In the genomic region with DNA sequence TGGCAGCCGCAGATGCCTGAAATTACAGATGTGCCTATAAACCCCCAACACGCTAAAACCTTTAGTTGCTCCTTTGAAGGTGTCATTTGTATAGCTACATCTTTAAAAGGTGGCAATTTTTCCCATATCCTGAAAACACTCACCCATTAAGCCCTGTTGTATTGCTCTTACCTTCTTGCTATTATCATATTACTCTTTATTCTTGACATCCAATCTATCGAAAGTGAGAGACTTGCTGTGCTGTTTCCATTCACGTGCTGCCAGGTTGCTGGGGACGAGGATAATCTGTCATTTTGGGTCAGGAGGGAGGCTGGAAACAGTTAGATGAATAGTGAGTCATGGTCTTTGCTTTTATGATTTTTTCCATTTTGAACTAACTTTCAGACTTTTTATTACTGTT, we compare ENCODE assay signal across 28 cellular contexts.
"Had no signal": no experiment of that assay in that cellular context is flagged by ENCODE, and none has a peak within 500 bp of the region (broad histone marks: within the 10 kb centered on the region; RNA-seq: fewer than 3 reads in every experiment).

No MANE protein-coding gene starts in this region.

- H3K27ac Mint-ChIP-seq: stimulated activated effector memory CD8-positive, alpha-beta T cell treated with anti-CD3 and anti-CD28 coated beads, Interleukin-12 subunit alpha, Interleukin-12 subunit beta, amount 100 ng/mL, for 72 hours; stimulated activated memory B cell treated with anti-CD40 and anti-IgM and Interleukin-4, amounts not matched to agents 10 μg/mL and 1 μg/mL and 100 μg/mL, for 72 hours; stimulated activated naive B cell treated with anti-CD40 and anti-IgM and Interleukin-4, amounts not matched to agents 10 μg/mL and 1 μg/mL and 100 μg/mL, for 72 hours; stimulated activated naive CD8-positive, alpha-beta T cell treated with anti-CD3 and anti-CD28 coated beads, Interleukin-15, amount 100 ng/mL, for 72 hours; stimulated activated naive CD8-positive, alpha-beta T cell treated with anti-CD3 and anti-CD28 coated beads, Interleukin-15, Interleukin-2, amounts not matched to agents 100 ng/mL and 50 ng/mL, for 24 hours; type B pancreatic cell had no signal

- H3K27me3 Mint-ChIP-seq: stimulated activated naive CD8-positive, alpha-beta T cell treated with anti-CD3 and anti-CD28 coated beads, Interleukin-15, amount 100 ng/mL, for 72 hours; stimulated activated naive CD8-positive, alpha-beta T cell treated with anti-CD3 and anti-CD28 coated beads, Interleukin-15, Interleukin-2, amounts not matched to agents 100 ng/mL and 50 ng/mL, for 24 hours had no signal

- H3K36me3 Mint-ChIP-seq: stimulated activated effector memory CD8-positive, alpha-beta T cell treated with anti-CD3 and anti-CD28 coated beads, Interleukin-12 subunit alpha, Interleukin-12 subunit beta, amount 100 ng/mL, for 72 hours; stimulated activated memory B cell treated with anti-CD40 and anti-IgM and Interleukin-4, amounts not matched to agents 10 μg/mL and 1 μg/mL and 100 μg/mL, for 72 hours; stimulated activated naive B cell treated with anti-CD40 and anti-IgM and Interleukin-4, amounts not matched to agents 10 μg/mL and 1 μg/mL and 100 μg/mL, for 72 hours; type B pancreatic cell had no signal

- H3K27ac ChIP-seq: stomach, suprapubic skin, testis, thoracic aorta, thyroid gland, tibial artery, tibial nerve, transverse colon, upper lobe of left lung, upper lobe of right lung, uterus, vagina had no signal

- H3K9me3 ChIP-seq: stomach, suprapubic skin, testis, thoracic aorta, thyroid gland, tibial artery, tibial nerve, transverse colon, upper lobe of left lung, upper lobe of right lung, uterus, vagina had no signal

- H3K4me3 Mint-ChIP-seq: stimulated activated effector memory CD8-positive, alpha-beta T cell treated with anti-CD3 and anti-CD28 coated beads, Interleukin-12 subunit alpha, Interleukin-12 subunit beta, amount 100 ng/mL, for 72 hours; stimulated activated memory B cell treated with anti-CD40 and anti-IgM and Interleukin-4, amounts not matched to agents 10 μg/mL and 1 μg/mL and 100 μg/mL, for 72 hours; stimulated activated naive B cell treated with anti-CD40 and anti-IgM and Interleukin-4, amounts not matched to agents 10 μg/mL and 1 μg/mL and 100 μg/mL, for 72 hours; stimulated activated naive CD8-positive, alpha-beta T cell treated with anti-CD3 and anti-CD28 coated beads, Interleukin-15, amount 100 ng/mL, for 72 hours; stimulated activated naive CD8-positive, alpha-beta T cell treated with anti-CD3 and anti-CD28 coated beads, Interleukin-15, Interleukin-2, amounts not matched to agents 100 ng/mL and 50 ng/mL, for 24 hours; type B pancreatic cell had no signal

- H3K9me3 Mint-ChIP-seq: stimulated activated memory B cell treated with anti-CD40 and anti-IgM and Interleukin-4, amounts not matched to agents 10 μg/mL and 1 μg/mL and 100 μg/mL, for 72 hours; stimulated activated naive B cell treated with anti-CD40 and anti-IgM and Interleukin-4, amounts not matched to agents 10 μg/mL and 1 μg/mL and 100 μg/mL, for 72 hours; stimulated activated naive CD8-positive, alpha-beta T cell treated with anti-CD3 and anti-CD28 coated beads, Interleukin-15, Interleukin-2, amounts not matched to agents 100 ng/mL and 50 ng/mL, for 24 hours; type B pancreatic cell had no signal

- DNase-seq: stimulated activated CD4-positive, alpha-beta T cell treated with anti-CD3 and anti-CD28 coated beads, Interleukin-2, amount 100 ng/mL, for 48 hours; stimulated activated CD4-positive, alpha-beta T cell treated with anti-CD3 and anti-CD28 coated beads, Interleukin-4, amount 100 ng/mL, for 1 hour; stimulated activated CD4-positive, alpha-beta T cell treated with anti-CD3 and anti-CD28 coated beads, Interleukin-4, amount 100 ng/mL, for 24 hours; stimulated activated CD4-positive, alpha-beta T cell treated with anti-CD3 and anti-CD28 coated beads, Interleukin-4, amount 100 ng/mL, for 4 hours; stimulated activated CD8-positive, alpha-beta memory T cell treated with anti-CD3 and anti-CD28 coated beads, Interleukin-4, amount 100 ng/mL, for 48 hours; stimulated activated naive B cell treated with anti-CD40 and anti-IgM and Interleukin-4, amounts not matched to agents 10 μg/mL and 1 μg/mL and 100 μg/mL, for 72 hours; stimulated activated naive CD4-positive, alpha-beta T cell; stimulated activated naive CD4-positive, alpha-beta T cell treated with Interleukin-2 at 50 U/mL for 16 hours; stimulated activated naive CD8-positive, alpha-beta T cell treated with anti-CD3 and anti-CD28 coated beads, Interleukin-15, amount 100 ng/mL, for 72 hours; stimulated activated naive CD8-positive, alpha-beta T cell treated with anti-CD3 and anti-CD28 coated beads, Interleukin-15, Interleukin-2, amounts not matched to agents 100 U/mL and 50 U/mL, for 24 hours; stomach; substantia nigra; testis; thyroid gland; tibial artery; transverse colon; trophoblast cell; upper lobe of left lung; upper lobe of right lung; uterus had no signal

- H3K4me1 Mint-ChIP-seq: stimulated activated effector memory CD8-positive, alpha-beta T cell treated with anti-CD3 and anti-CD28 coated beads, Interleukin-12 subunit alpha, Interleukin-12 subunit beta, amount 100 ng/mL, for 72 hours; stimulated activated memory B cell treated with anti-CD40 and anti-IgM and Interleukin-4, amounts not matched to agents 10 μg/mL and 1 μg/mL and 100 μg/mL, for 72 hours; stimulated activated naive B cell treated with anti-CD40 and anti-IgM and Interleukin-4, amounts not matched to agents 10 μg/mL and 1 μg/mL and 100 μg/mL, for 72 hours; stimulated activated naive CD8-positive, alpha-beta T cell treated with anti-CD3 and anti-CD28 coated beads, Interleukin-15, amount 100 ng/mL, for 72 hours had no signal

- ATAC-seq: stimulated activated effector memory CD8-positive, alpha-beta T cell treated with anti-CD3 and anti-CD28 coated beads, Interleukin-12 subunit alpha, Interleukin-12 subunit beta, amount 100 ng/mL, for 72 hours; stimulated activated memory B cell treated with anti-CD40 and anti-IgM and Interleukin-4, amounts not matched to agents 10 μg/mL and 1 μg/mL and 100 μg/mL, for 72 hours; stimulated activated naive B cell treated with anti-CD40 and anti-IgM and Interleukin-4, amounts not matched to agents 10 μg/mL and 1 μg/mL and 100 μg/mL, for 72 hours; stimulated activated naive CD8-positive, alpha-beta T cell treated with anti-CD3 and anti-CD28 coated beads, Interleukin-15, amount 100 ng/mL, for 72 hours; stimulated activated naive CD8-positive, alpha-beta T cell treated with anti-CD3 and anti-CD28 coated beads, Interleukin-15, Interleukin-2, amounts not matched to agents 100 U/mL and 50 U/mL, for 24 hours; upper lobe of right lung had no signal

- H3K4me1 ChIP-seq: stomach, suprapubic skin, testis, thyroid gland, tibial artery, tibial nerve, transverse colon, upper lobe of left lung, upper lobe of right lung, uterus, vagina had no signal

- H3K27me3 ChIP-seq: stomach, suprapubic skin, testis, thyroid gland, tibial artery, tibial nerve, transverse colon, upper lobe of left lung, upper lobe of right lung, uterus, vagina had no signal

- H3K36me3 ChIP-seq: stomach, suprapubic skin, thoracic aorta, thyroid gland, tibial artery, tibial nerve, transverse colon, upper lobe of left lung, upper lobe of right lung, uterus, vagina had no signal

- H3K4me3 ChIP-seq: stomach, suprapubic skin, testis, thoracic aorta, thyroid gland, tibial artery, tibial nerve, transverse colon, upper lobe of left lung, upper lobe of right lung, uterus, vagina had no signal
